1 cellular context compared by ENCODE assay signal in genomic region chr20:48751871-48752270, GRCh38.
TF ChIP-seq lines count a peak whose summit lies in the region.

No MANE protein-coding gene starts in this region.

TF ChIP-seq in liver, 16 proteins besides CTCF, POLR2A, EP300 and RAD21 (continued from another document):
- TF ChIP-seq REST (IDR thresholded peaks at IDR 0.05) (no peak), GABPA (IDR thresholded peaks at IDR 0.05 in 1 of 2, conservative IDR thresholded peaks at IDR 0.05 in 1 of 2) (no peak), NR2F2 (IDR thresholded peaks at IDR 0.05) (no peak), HNF4A (conservative IDR thresholded peaks at IDR 0.05) (no peak)
TF ChIP-seq in liver: peak in this region for 0.
